Comparison of ENCODE assay signal across 18 cellular contexts in genomic region chrX:926070-926469, GRCh38.
"Had no signal": no experiment of that assay in that cellular context is flagged by ENCODE, and none has a peak within 500 bp of the region (broad histone marks: within the 10 kb centered on the region; RNA-seq: fewer than 3 reads in every experiment).

No MANE protein-coding gene starts in this region.

- DNase-seq: activated CD4-positive, alpha-beta memory T cell treated with anti-CD3 and anti-CD28 coated beads, Interleukin-2, amount 10 ng/mL, durations not matched to agents 7 days and 5 days; activated CD4-positive, alpha-beta T cell treated with anti-CD3 and anti-CD28 coated beads for 1 hour; activated CD4-positive, alpha-beta T cell treated with anti-CD3 and anti-CD28 coated beads, Interleukin-2, amount 50 U/mL, for 1 hour; activated T-cell treated with anti-CD3 and anti-CD28 coated beads, Interleukin-2, amount 50 U/mL, for 4 hours; aorta; caudate nucleus; MG63; MV-4-11; NCI-H1092 treated with DMSO at 0.1 percent for 48 hours; NCI-H1436; NCI-H1694 treated with DMSO at 0.1 percent for 48 hours; NCI-H2029 treated with DMSO at 0.1 percent for 48 hours; NCI-H510A treated with DMSO at 0.1 percent for 48 hours; NCI-H69; Peyer's patch; SHP77 treated with DMSO at 0.1 percent for 48 hours had no signal

- H3K4me3 Mint-ChIP-seq: activated CD4-positive, alpha-beta memory T cell treated with anti-CD3 and anti-CD28 coated beads, Interleukin-2, amount 10 ng/mL, durations not matched to agents 7 days and 5 days; activated naive CD4-positive, alpha-beta T cell treated with anti-CD3 and anti-CD28 coated beads, Interleukin-2, amount 50 U/mL, for 24 hours; activated T-cell treated with anti-CD3 and anti-CD28 coated beads, Interleukin-2, amount 50 U/mL, for 4 hours; T-helper 1 cell treated with Interleukin-12 subunit alpha and Interleukin-12 subunit beta and Interleukin-4 antibody, amounts not matched to agents 30 μg/mL and 1 μg/mL, for 36 hours had no signal

- H3K4me1 Mint-ChIP-seq: activated CD4-positive, alpha-beta memory T cell treated with anti-CD3 and anti-CD28 coated beads, Interleukin-2, amount 10 ng/mL, durations not matched to agents 7 days and 5 days; activated naive CD4-positive, alpha-beta T cell treated with anti-CD3 and anti-CD28 coated beads, Interleukin-2, amount 50 U/mL, for 24 hours had no signal

- H3K27ac Mint-ChIP-seq: activated CD4-positive, alpha-beta memory T cell treated with anti-CD3 and anti-CD28 coated beads, Interleukin-2, amount 10 ng/mL, durations not matched to agents 7 days and 5 days; activated naive CD4-positive, alpha-beta T cell treated with anti-CD3 and anti-CD28 coated beads, Interleukin-2, amount 50 U/mL, for 24 hours; T-helper 1 cell treated with Interleukin-12 subunit alpha and Interleukin-12 subunit beta and Interleukin-4 antibody, amounts not matched to agents 30 μg/mL and 1 μg/mL, for 36 hours had no signal

- H3K27me3 Mint-ChIP-seq: activated CD4-positive, alpha-beta memory T cell treated with anti-CD3 and anti-CD28 coated beads, Interleukin-2, amount 10 ng/mL, durations not matched to agents 7 days and 5 days; activated naive CD4-positive, alpha-beta T cell treated with anti-CD3 and anti-CD28 coated beads, Interleukin-2, amount 50 U/mL, for 24 hours had no signal

- H3K9me3 Mint-ChIP-seq: activated naive CD4-positive, alpha-beta T cell treated with anti-CD3 and anti-CD28 coated beads, Interleukin-2, amount 50 U/mL, for 24 hours; activated T-cell treated with anti-CD3 and anti-CD28 coated beads, Interleukin-2, amount 50 U/mL, for 4 hours; T-helper 1 cell treated with Interleukin-12 subunit alpha and Interleukin-12 subunit beta and Interleukin-4 antibody, amounts not matched to agents 30 μg/mL and 1 μg/mL, for 36 hours had no signal

- ATAC-seq: activated T-cell treated with anti-CD3 and anti-CD28 coated beads, Interleukin-2, amount 50 U/mL, for 4 hours had no signal

- H3K36me3 Mint-ChIP-seq: activated naive CD4-positive, alpha-beta T cell treated with anti-CD3 and anti-CD28 coated beads, Interleukin-2, amount 50 U/mL, for 24 hours had no signal
